In genomic region chr9:65437724-65438123, GRCh38 we compare ENCODE assay signal across 34 cellular contexts.
"Had no signal": no experiment of that assay in that cellular context is flagged by ENCODE, and none has a peak within 500 bp of the region (broad histone marks: within the 10 kb centered on the region; RNA-seq: fewer than 3 reads in every experiment).

No MANE protein-coding gene starts in this region.

- H3K27ac Mint-ChIP-seq: activated B cell treated with CpG ODN at 0.5 μM for 24 hours; activated CD8-positive, alpha-beta T cell treated with anti-CD3 and anti-CD28 coated beads for 36 hours; activated naive CD4-positive, alpha-beta T cell treated with anti-CD3 and anti-CD28 coated beads for 36 hours; activated naive CD4-positive, alpha-beta T cell treated with anti-CD3 and anti-CD28 coated beads, Interleukin-2, amount 50 U/mL, for 24 hours; activated naive CD8-positive, alpha-beta T cell treated with anti-CD3 and anti-CD28 coated beads for 36 hours; activated naive CD8-positive, alpha-beta T cell treated with anti-CD3 and anti-CD28 coated beads, Interleukin-2, amount 50 U/mL, for 24 hours; activated T-helper 17 cell treated with anti-CD3 and anti-CD28 coated beads, Interleukin-2, amount 50 U/mL, for 72 hours; effector memory CD8-positive, alpha-beta T cell; T-helper 17 cell; T-helper 2 cell treated with Interferon-gamma antibody and Interleukin-4, amounts not matched to agents 5 μg/mL and 100 μg/mL, for 36 hours had no signal

- H3K4me3 Mint-ChIP-seq: activated B cell treated with CpG ODN at 0.5 μM for 24 hours; activated CD8-positive, alpha-beta T cell treated with anti-CD3 and anti-CD28 coated beads for 36 hours; activated naive CD4-positive, alpha-beta T cell treated with anti-CD3 and anti-CD28 coated beads for 36 hours; activated naive CD4-positive, alpha-beta T cell treated with anti-CD3 and anti-CD28 coated beads, Interleukin-2, amount 50 U/mL, for 24 hours; activated naive CD8-positive, alpha-beta T cell treated with anti-CD3 and anti-CD28 coated beads for 36 hours; activated naive CD8-positive, alpha-beta T cell treated with anti-CD3 and anti-CD28 coated beads, Interleukin-2, amount 50 U/mL, for 24 hours; activated T-cell treated with anti-CD3 and anti-CD28 coated beads, Interleukin-2, amount 50 U/mL, for 4 hours; activated T-helper 17 cell treated with anti-CD3 and anti-CD28 coated beads, Interleukin-2, amount 50 U/mL, for 72 hours; effector memory CD8-positive, alpha-beta T cell; T-helper 17 cell; T-helper 2 cell treated with Interferon-gamma antibody and Interleukin-4, amounts not matched to agents 5 μg/mL and 100 μg/mL, for 36 hours had no signal

- H3K36me3 Mint-ChIP-seq: activated naive CD4-positive, alpha-beta T cell treated with anti-CD3 and anti-CD28 coated beads, Interleukin-2, amount 50 U/mL, for 24 hours; activated naive CD8-positive, alpha-beta T cell treated with anti-CD3 and anti-CD28 coated beads for 36 hours had no signal

- H3K27me3 Mint-ChIP-seq: activated B cell treated with CpG ODN at 0.5 μM for 24 hours; activated CD8-positive, alpha-beta T cell treated with anti-CD3 and anti-CD28 coated beads for 36 hours; activated naive CD4-positive, alpha-beta T cell treated with anti-CD3 and anti-CD28 coated beads, Interleukin-2, amount 50 U/mL, for 24 hours; activated naive CD8-positive, alpha-beta T cell treated with anti-CD3 and anti-CD28 coated beads for 36 hours; effector memory CD8-positive, alpha-beta T cell; T-helper 17 cell had no signal

- H3K27me3 ChIP-seq: adrenal gland, body of pancreas, heart left ventricle had no signal

- H3K4me1 Mint-ChIP-seq: activated B cell treated with CpG ODN at 0.5 μM for 24 hours; activated naive CD4-positive, alpha-beta T cell treated with anti-CD3 and anti-CD28 coated beads, Interleukin-2, amount 50 U/mL, for 24 hours; activated naive CD8-positive, alpha-beta T cell treated with anti-CD3 and anti-CD28 coated beads for 36 hours; activated naive CD8-positive, alpha-beta T cell treated with anti-CD3 and anti-CD28 coated beads, Interleukin-2, amount 50 U/mL, for 24 hours; T-helper 17 cell had no signal

- H3K9me3 ChIP-seq: adrenal gland, body of pancreas, heart left ventricle had no signal

- FAIRE-seq: colon, endometrium, frontal cortex had no signal

- H3K27ac ChIP-seq: adrenal gland, body of pancreas, heart left ventricle, WERI-Rb-1 had no signal

- ATAC-seq: activated CD4-positive, CD25-positive, alpha-beta regulatory T cell treated with anti-CD3 and anti-CD28 coated beads, Interleukin-2, amount 50 U/mL, for 24 hours; activated CD8-positive, alpha-beta T cell treated with anti-CD3 and anti-CD28 coated beads for 36 hours; activated naive CD8-positive, alpha-beta T cell treated with anti-CD3 and anti-CD28 coated beads, Interleukin-2, amount 50 U/mL, for 24 hours; activated T-cell treated with anti-CD3 and anti-CD28 coated beads, Interleukin-2, amount 50 U/mL, for 4 hours; activated T-helper 17 cell treated with anti-CD3 and anti-CD28 coated beads, Interleukin-2, amount 50 U/mL, for 72 hours; body of pancreas; effector memory CD8-positive, alpha-beta T cell; esophagus mucosa; heart left ventricle; T-helper 17 cell had no signal

- DNase-seq: activated B cell treated with CpG ODN at 0.5 μM for 24 hours; activated CD4-positive, alpha-beta T cell treated with anti-CD3 and anti-CD28 coated beads for 48 hours; activated CD4-positive, alpha-beta T cell treated with anti-CD3 and anti-CD28 coated beads, Interleukin-2, amount 50 U/mL, for 1 hour; activated CD4-positive, alpha-beta T cell treated with anti-CD3 and anti-CD28 coated beads, Interleukin-2, amount 50 U/mL, for 48 hours; activated CD8-positive, alpha-beta memory T cell treated with anti-CD3 and anti-CD28 coated beads for 24 hours; activated CD8-positive, alpha-beta T cell treated with anti-CD3 and anti-CD28 coated beads for 36 hours; activated effector memory CD4-positive, alpha-beta T cell treated with Interleukin-2 at 50 U/mL for 16 hours; activated naive CD4-positive, alpha-beta T cell treated with anti-CD3 and anti-CD28 coated beads for 36 hours; activated naive CD8-positive, alpha-beta T cell treated with anti-CD3 and anti-CD28 coated beads for 36 hours; activated naive CD8-positive, alpha-beta T cell treated with anti-CD3 and anti-CD28 coated beads, Interleukin-2, amount 50 U/mL, for 24 hours; activated T-cell treated with anti-CD3 and anti-CD28 coated beads, Interleukin-2, amount 50 U/mL, for 4 hours; adrenal gland; amygdala; aorta; body of pancreas; caudate nucleus; cortex of kidney; dermis blood vessel endothelial cell; effector CD4-positive, alpha-beta T cell; effector memory CD8-positive, alpha-beta T cell; foreskin fibroblast; heart left ventricle; T-helper 1 cell; T-helper 17 cell; T1000; WERI-Rb-1 had no signal

- H3K36me3 ChIP-seq: adrenal gland, heart left ventricle, WERI-Rb-1 had no signal

- H3K4me3 ChIP-seq: adrenal gland, body of pancreas, heart left ventricle had no signal

- H3K4me1 ChIP-seq: adrenal gland, body of pancreas, heart left ventricle had no signal
